ENCODE assay signal across 20 cellular contexts in genomic region chr1:12327566-12327965, GRCh38.
DNase-seq lines count a peak whose midpoint lies in the region; ATAC-seq, FAIRE-seq and TF ChIP-seq lines count a peak whose summit lies in the region.
"Had no signal": no experiment of that assay in that cellular context is flagged by ENCODE, and none has a peak within 500 bp of the region (broad histone marks: within the 10 kb centered on the region; RNA-seq: fewer than 3 reads in every experiment).

No MANE protein-coding gene starts in this region.

- FAIRE-seq in pancreas (lab: Jason Lieb, UNC) = no peak
- FAIRE-seq: G401.6, GM12891, GM19239 had no signal

- intact Hi-C loops in activated CD4-positive, alpha-beta memory T cell treated with anti-CD3 and anti-CD28 coated beads for 36 hours (cut with micrococcal nuclease) = no loop called here
- intact Hi-C loops in body of pancreas (cut with DNase I) = no loop called here
- intact Hi-C loops in pancreas (cut with DNase I) = no loop called here

- POLR2A ChIA-PET in activated CD4-positive, alpha-beta memory T cell treated with anti-CD3 and anti-CD28 coated beads for 36 hours (lab: Charles Lee) = no interaction called here
- POLR2A ChIA-PET in activated CD4-positive, alpha-beta memory T cell treated with anti-CD3 and anti-CD28 coated beads, Interleukin-2, amount 10 ng/mL, durations not matched to agents 7 days and 5 days (lab: Charles Lee) = no interaction called here

- no peaks in the 10 kb centered on the region for H3K27me3 Mint-ChIP-seq in activated CD4-positive, alpha-beta memory T cell treated with anti-CD3 and anti-CD28 coated beads for 36 hours
- no peaks in the 10 kb centered on the region for H3K27me3 Mint-ChIP-seq in activated CD4-positive, alpha-beta memory T cell treated with anti-CD3 and anti-CD28 coated beads, Interleukin-2, amount 10 ng/mL, durations not matched to agents 7 days and 5 days
- no peaks in the 10 kb centered on the region for H3K27me3 Mint-ChIP-seq in activated naive CD8-positive, alpha-beta T cell
- no peaks in the 10 kb centered on the region for H3K27me3 Mint-ChIP-seq in activated naive CD8-positive, alpha-beta T cell treated with anti-CD3 and anti-CD28 coated beads, Interleukin-2, amount 50 U/mL, for 24 hours
- H3K27me3 Mint-ChIP-seq: CD4-positive, alpha-beta memory T cell had no signal

- 57 to 80% methylated on average over 7 of the region's 7 CpGs for WGBS in body of pancreas, 2 donors
- 51 to 74% methylated on average over 7 of the region's 7 CpGs for WGBS in pancreas, 2 donors

- no peak overlapping the region for H3K27ac Mint-ChIP-seq in activated CD4-positive, alpha-beta memory T cell treated with anti-CD3 and anti-CD28 coated beads for 36 hours
- no peak overlapping the region for H3K27ac Mint-ChIP-seq in activated CD4-positive, alpha-beta memory T cell treated with anti-CD3 and anti-CD28 coated beads, Interleukin-2, amount 10 ng/mL, durations not matched to agents 7 days and 5 days
- H3K27ac Mint-ChIP-seq in activated naive CD8-positive, alpha-beta T cell = peak overlapping the region; percentile 46
- H3K27ac Mint-ChIP-seq in activated naive CD8-positive, alpha-beta T cell treated with anti-CD3 and anti-CD28 coated beads, Interleukin-2, amount 50 U/mL, for 24 hours = no peak overlapping the region

- H3K9me3 Mint-ChIP-seq in activated CD4-positive, alpha-beta memory T cell treated with anti-CD3 and anti-CD28 coated beads for 36 hours = no peaks in the 10 kb centered on the region
- H3K9me3 Mint-ChIP-seq in activated CD4-positive, alpha-beta memory T cell treated with anti-CD3 and anti-CD28 coated beads, Interleukin-2, amount 10 ng/mL, durations not matched to agents 7 days and 5 days = no peaks in the 10 kb centered on the region
- no peaks in the 10 kb centered on the region for H3K9me3 Mint-ChIP-seq in activated naive CD8-positive, alpha-beta T cell (ENCODE audit: low read depth)
- no peaks in the 10 kb centered on the region for H3K9me3 Mint-ChIP-seq in activated naive CD8-positive, alpha-beta T cell treated with anti-CD3 and anti-CD28 coated beads, Interleukin-2, amount 50 U/mL, for 24 hours
- H3K9me3 Mint-ChIP-seq: CD4-positive, alpha-beta memory T cell had no signal

- H3K4me3 ChIP-seq in body of pancreas (no peak overlapping the region), pancreas (no peak overlapping the region), right atrium auricular region (no peak overlapping the region)
- H3K4me3 ChIP-seq: BLaER1, GM23248, HAP-1 had no signal

- no peak for ATAC-seq in activated naive CD8-positive, alpha-beta T cell treated with anti-CD3 and anti-CD28 coated beads, Interleukin-2, amount 50 U/mL, for 24 hours
- ATAC-seq in body of pancreas (peak; percentile 52), pancreas (peak; percentile 55 to 93 (median 79))

- peaks cover 23% of the 10 kb centered on the region for H3K36me3 Mint-ChIP-seq in activated CD4-positive, alpha-beta memory T cell treated with anti-CD3 and anti-CD28 coated beads for 36 hours
- H3K36me3 Mint-ChIP-seq in activated CD4-positive, alpha-beta memory T cell treated with anti-CD3 and anti-CD28 coated beads, Interleukin-2, amount 10 ng/mL, durations not matched to agents 7 days and 5 days (ENCODE audit: low read depth) = peaks cover 17% of the 10 kb centered on the region
- peaks cover 9% of the 10 kb centered on the region for H3K36me3 Mint-ChIP-seq in activated naive CD8-positive, alpha-beta T cell
- peaks cover 34% of the 10 kb centered on the region for H3K36me3 Mint-ChIP-seq in activated naive CD8-positive, alpha-beta T cell treated with anti-CD3 and anti-CD28 coated beads, Interleukin-2, amount 50 U/mL, for 24 hours (ENCODE audit: low read depth)

- peak; percentile 13 for DNase-seq in activated CD4-positive, alpha-beta memory T cell treated with anti-CD3 and anti-CD28 coated beads for 36 hours
- no peak for DNase-seq in activated CD4-positive, alpha-beta memory T cell treated with anti-CD3 and anti-CD28 coated beads, Interleukin-2, amount 10 ng/mL, durations not matched to agents 7 days and 5 days
- DNase-seq in activated naive CD8-positive, alpha-beta T cell treated with anti-CD3 and anti-CD28 coated beads, Interleukin-2, amount 50 U/mL, for 24 hours = no peak
- DNase-seq in body of pancreas = peak; percentile 33 to 77 (median 61)
- DNase-seq in pancreas = peak in 4 of 6 donors; percentile 27 to 58 (median 42)
- no peak for DNase-seq in DMS79 (lab: John Stamatoyannopoulos, UW)
- no peak for DNase-seq in right atrium auricular region (ENCODE audit: low spot score)
- DNase-seq: 8988T; Calu3; CD4-positive, alpha-beta memory T cell; DND-41; EL; GM23248 had no signal

- H3K27me3 ChIP-seq in body of pancreas = no peaks in the 10 kb centered on the region
- H3K27me3 ChIP-seq in pancreas = no peaks in the 10 kb centered on the region
- no peaks in the 10 kb centered on the region for H3K27me3 ChIP-seq in right atrium auricular region
- H3K27me3 ChIP-seq: BLaER1 had no signal

- no peak overlapping the region for H3K4me3 Mint-ChIP-seq in activated CD4-positive, alpha-beta memory T cell treated with anti-CD3 and anti-CD28 coated beads for 36 hours
- H3K4me3 Mint-ChIP-seq in activated CD4-positive, alpha-beta memory T cell treated with anti-CD3 and anti-CD28 coated beads, Interleukin-2, amount 10 ng/mL, durations not matched to agents 7 days and 5 days = no peak overlapping the region
- H3K4me3 Mint-ChIP-seq in activated naive CD8-positive, alpha-beta T cell = no peak overlapping the region
- no peak overlapping the region for H3K4me3 Mint-ChIP-seq in activated naive CD8-positive, alpha-beta T cell treated with anti-CD3 and anti-CD28 coated beads, Interleukin-2, amount 50 U/mL, for 24 hours
- H3K4me3 Mint-ChIP-seq: CD14-positive monocyte; CD4-positive, alpha-beta memory T cell had no signal

- TF ChIP-seq POLR2A in body of pancreas (IDR thresholded peaks at IDR 0.05) = no peak

- H3K9me3 ChIP-seq in body of pancreas = no peaks in the 10 kb centered on the region
- no peaks in the 10 kb centered on the region for H3K9me3 ChIP-seq in pancreas
- H3K9me3 ChIP-seq in right atrium auricular region = no peaks in the 10 kb centered on the region
- H3K9me3 ChIP-seq: BLaER1, HAP-1 had no signal

- H3K4me1 ChIP-seq in body of pancreas (peaks cover 20% of the 10 kb centered on the region), pancreas (peaks cover 0 to 24% (median 23%) of the 10 kb centered on the region in 3 donors), right atrium auricular region (no peaks in the 10 kb centered on the region)
- H3K4me1 ChIP-seq: HAP-1 had no signal

- H3K27ac ChIP-seq in body of pancreas (peak overlapping the region in 2 of 4 donors; percentile 31 to 61), pancreas (peak overlapping the region in 3 of 4 donors; percentile 28 to 46 (median 44)), right atrium auricular region (no peak overlapping the region)
- H3K27ac ChIP-seq: BLaER1, GM23248 had no signal

- H3K4me1 Mint-ChIP-seq in activated CD4-positive, alpha-beta memory T cell treated with anti-CD3 and anti-CD28 coated beads for 36 hours (ENCODE audit: low read depth) = peaks cover 3% of the 10 kb centered on the region
- no peaks in the 10 kb centered on the region for H3K4me1 Mint-ChIP-seq in activated CD4-positive, alpha-beta memory T cell treated with anti-CD3 and anti-CD28 coated beads, Interleukin-2, amount 10 ng/mL, durations not matched to agents 7 days and 5 days
- H3K4me1 Mint-ChIP-seq in activated naive CD8-positive, alpha-beta T cell (ENCODE audit: low read depth) = no peaks in the 10 kb centered on the region
- H3K4me1 Mint-ChIP-seq in activated naive CD8-positive, alpha-beta T cell treated with anti-CD3 and anti-CD28 coated beads, Interleukin-2, amount 50 U/mL, for 24 hours = peaks cover 8% of the 10 kb centered on the region
- H3K4me1 Mint-ChIP-seq: CD4-positive, alpha-beta memory T cell had no signal

- TF ChIP-seq CTCF in body of pancreas (IDR thresholded peaks at IDR 0.05) (no peak), pancreas (IDR thresholded peaks at IDR 0.05) (no peak), right atrium auricular region (IDR thresholded peaks at IDR 0.05) (no peak)

- H3K36me3 ChIP-seq in body of pancreas (replicated peaks in 1 of 2; ENCODE audit: insufficient read depth in 1 of 2, low read depth in 2 of 2) = peaks cover 8 to 9% of the 10 kb centered on the region in 2 donors
- peaks cover 0 to 17% (median 6%) of the 10 kb centered on the region in 3 donors for H3K36me3 ChIP-seq in pancreas
- H3K36me3 ChIP-seq in right atrium auricular region = peaks cover 51% of the 10 kb centered on the region

- CTCF ChIA-PET in activated CD4-positive, alpha-beta memory T cell treated with anti-CD3 and anti-CD28 coated beads for 36 hours (lab: Charles Lee) = interaction anchor here (1.0 kb wide), 1 partner anchor 329 kb away, joined by 3 read pairs; no protein-coding TSS in a partner anchor
- CTCF ChIA-PET in activated CD4-positive, alpha-beta memory T cell treated with anti-CD3 and anti-CD28 coated beads, Interleukin-2, amount 10 ng/mL, durations not matched to agents 7 days and 5 days (lab: Charles Lee) = interaction anchor here (1.0 kb wide), 1 partner anchor 331 kb away, joined by 5 read pairs; no protein-coding TSS in a partner anchor

Comparison
In these comparisons a context has a peak if more than half of its experiments do, and no peak if none do; other contexts are left out.
1. DNase-seq: peak in activated CD4-positive, alpha-beta memory T cell treated with anti-CD3 and anti-CD28 coated beads for 36 hours (single experiment), body of pancreas (4 of 4) and pancreas (4 of 6); none in activated CD4-positive, alpha-beta memory T cell treated with anti-CD3 and anti-CD28 coated beads, Interleukin-2, amount 10 ng/mL, durations not matched to agents 7 days and 5 days (single experiment), activated naive CD8-positive, alpha-beta T cell treated with anti-CD3 and anti-CD28 coated beads, Interleukin-2, amount 50 U/mL, for 24 hours (single experiment), DMS79 (single experiment) and right atrium auricular region (single experiment).
2. H3K27ac ChIP-seq: peak in pancreas (3 of 4); none in right atrium auricular region (0 of 2).